In the genomic region with DNA sequence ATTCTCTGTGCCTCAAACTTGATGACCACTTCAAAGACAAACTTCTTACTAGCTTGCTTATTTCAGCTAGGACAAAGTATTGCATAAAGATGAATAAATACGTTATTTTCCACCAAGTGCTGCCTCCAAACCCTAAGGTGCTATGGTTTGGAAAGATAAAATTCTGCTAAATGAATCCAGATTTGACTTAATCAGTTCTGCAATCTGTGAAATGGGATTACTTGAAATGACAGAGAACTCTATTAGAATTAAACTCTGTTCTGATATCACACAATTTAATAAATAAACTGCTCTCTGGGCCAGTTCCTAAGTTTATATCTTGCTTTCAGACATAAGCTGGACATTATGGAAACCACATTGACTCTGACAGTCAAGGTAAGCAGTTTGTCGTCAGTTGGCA, we compare ENCODE assay signal across 38 cellular contexts.
"Had no signal": no experiment of that assay in that cellular context is flagged by ENCODE, and none has a peak within 500 bp of the region (broad histone marks: within the 10 kb centered on the region; RNA-seq: fewer than 3 reads in every experiment).

No MANE protein-coding gene starts in this region.

- H3K4me3 ChIP-seq: adrenal gland, ascending aorta, body of pancreas, breast epithelium, cardiac muscle cell had no signal

- H3K9me3 Mint-ChIP-seq: activated naive CD4-positive, alpha-beta T cell treated with anti-CD3 and anti-CD28 coated beads for 36 hours; activated naive CD4-positive, alpha-beta T cell treated with anti-CD3 and anti-CD28 coated beads, Interleukin-2, amount 10 ng/mL, durations not matched to agents 7 days and 5 days; activated naive CD8-positive, alpha-beta T cell treated with anti-CD3 and anti-CD28 coated beads for 36 hours; activated naive CD8-positive, alpha-beta T cell treated with anti-CD3 and anti-CD28 coated beads, Interleukin-2, amount 50 U/mL, for 24 hours; activated T-helper 1 cell treated with anti-CD3 and anti-CD28 coated beads, Interleukin-12 subunit alpha, Interleukin-12 subunit beta, Interleukin-2, Interleukin-4 antibody, amounts not matched to agents 30 ng/mL and 10 ng/mL and 1 ng/mL, durations not matched to agents 14 hours and 24 hours and 36 hours; activated T-helper 2 cell treated with anti-CD3 and anti-CD28 coated beads, Interferon-gamma antibody, Interleukin-2, Interleukin-4, amounts not matched to agents 10 μg/mL and 5 μg/mL and 100 μg/mL, durations not matched to agents 14 hours and 24 hours and 36 hours; brain; central memory CD8-positive, alpha-beta T cell had no signal

- H3K4me3 Mint-ChIP-seq: activated naive CD4-positive, alpha-beta T cell treated with anti-CD3 and anti-CD28 coated beads for 36 hours; activated naive CD4-positive, alpha-beta T cell treated with anti-CD3 and anti-CD28 coated beads, Interleukin-2, amount 10 ng/mL, durations not matched to agents 7 days and 5 days; activated naive CD4-positive, alpha-beta T cell treated with anti-CD3 and anti-CD28 coated beads, Interleukin-2, amount 50 U/mL, for 24 hours; activated naive CD8-positive, alpha-beta T cell; activated naive CD8-positive, alpha-beta T cell treated with anti-CD3 and anti-CD28 coated beads for 36 hours; activated naive CD8-positive, alpha-beta T cell treated with anti-CD3 and anti-CD28 coated beads, Interleukin-2, amount 10 ng/mL, durations not matched to agents 7 days and 5 days; activated naive CD8-positive, alpha-beta T cell treated with anti-CD3 and anti-CD28 coated beads, Interleukin-2, amount 50 U/mL, for 24 hours; activated T-cell treated with anti-CD3 and anti-CD28 coated beads, Interleukin-2, amount 50 U/mL, for 24 hours; activated T-cell treated with anti-CD3 and anti-CD28 coated beads, Interleukin-2, amount 50 U/mL, for 4 hours; activated T-cell treated with anti-CD3 and anti-CD28 coated beads, Interleukin-2, amount 50 U/mL, for 72 hours; activated T-helper 1 cell treated with anti-CD3 and anti-CD28 coated beads, Interleukin-12 subunit alpha, Interleukin-12 subunit beta, Interleukin-2, Interleukin-4 antibody, amounts not matched to agents 30 ng/mL and 10 ng/mL and 1 ng/mL, durations not matched to agents 14 hours and 24 hours and 36 hours; activated T-helper 17 cell treated with anti-CD3 and anti-CD28 coated beads, Interleukin-2, amount 50 U/mL, for 72 hours; brain; central memory CD8-positive, alpha-beta T cell had no signal

- DNase-seq: activated effector memory CD4-positive, alpha-beta T cell treated with anti-CD3 and anti-CD28 coated beads, Interleukin-2, amount 50 U/mL, for 16 hours; activated effector memory CD4-positive, alpha-beta T cell treated with Interleukin-2 at 50 U/mL for 16 hours; activated gamma-delta T cell; activated gamma-delta T cell treated with Interleukin-2 at 50 U/mL for 16 hours; activated naive CD4-positive, alpha-beta T cell; activated naive CD4-positive, alpha-beta T cell treated with anti-CD3 and anti-CD28 coated beads for 36 hours; activated naive CD4-positive, alpha-beta T cell treated with anti-CD3 and anti-CD28 coated beads, Interleukin-2, amount 10 ng/mL, durations not matched to agents 7 days and 5 days; activated naive CD4-positive, alpha-beta T cell treated with anti-CD3 and anti-CD28 coated beads, Interleukin-2, amount 50 U/mL, for 16 hours; activated naive CD4-positive, alpha-beta T cell treated with Interleukin-2 at 50 U/mL for 16 hours; activated naive CD8-positive, alpha-beta T cell treated with anti-CD3 and anti-CD28 coated beads for 36 hours; activated naive CD8-positive, alpha-beta T cell treated with anti-CD3 and anti-CD28 coated beads, Interleukin-2, amount 10 ng/mL, durations not matched to agents 7 days and 5 days; activated naive CD8-positive, alpha-beta T cell treated with anti-CD3 and anti-CD28 coated beads, Interleukin-2, amount 50 U/mL, for 24 hours; activated T-cell treated with anti-CD3 and anti-CD28 coated beads, Interleukin-2, amount 50 U/mL, for 1 hour; activated T-cell treated with anti-CD3 and anti-CD28 coated beads, Interleukin-2, amount 50 U/mL, for 24 hours; activated T-cell treated with anti-CD3 and anti-CD28 coated beads, Interleukin-2, amount 50 U/mL, for 4 hours; activated T-cell treated with anti-CD3 and anti-CD28 coated beads, Interleukin-2, amount 50 U/mL, for 48 hours; activated T-cell treated with anti-CD3 and anti-CD28 coated beads, Interleukin-2, amount 50 U/mL, for 72 hours; adrenal gland; amniotic stem cell; amygdala; anterior cingulate cortex; aorta; body of pancreas; brain microvascular endothelial cell; caudate nucleus; central memory CD4-positive, alpha-beta T cell; cerebellar nuclear complex had no signal

- H3K9me3 ChIP-seq: adrenal gland, ascending aorta, body of pancreas, breast epithelium had no signal

- H3K27ac ChIP-seq: adrenal gland, ascending aorta, body of pancreas, brain microvascular endothelial cell, breast epithelium, cardiac muscle cell had no signal

- H3K27ac Mint-ChIP-seq: activated naive CD4-positive, alpha-beta T cell treated with anti-CD3 and anti-CD28 coated beads for 36 hours; activated naive CD4-positive, alpha-beta T cell treated with anti-CD3 and anti-CD28 coated beads, Interleukin-2, amount 10 ng/mL, durations not matched to agents 7 days and 5 days; activated naive CD4-positive, alpha-beta T cell treated with anti-CD3 and anti-CD28 coated beads, Interleukin-2, amount 50 U/mL, for 24 hours; activated naive CD4-positive, alpha-beta T cell treated with anti-CD3 and anti-CD28 coated beads, Interleukin-2, amount 50 U/mL, for 72 hours; activated naive CD8-positive, alpha-beta T cell; activated naive CD8-positive, alpha-beta T cell treated with anti-CD3 and anti-CD28 coated beads for 36 hours; activated naive CD8-positive, alpha-beta T cell treated with anti-CD3 and anti-CD28 coated beads, Interleukin-2, amount 10 ng/mL, durations not matched to agents 7 days and 5 days; activated naive CD8-positive, alpha-beta T cell treated with anti-CD3 and anti-CD28 coated beads, Interleukin-2, amount 50 U/mL, for 24 hours; activated T-cell treated with anti-CD3 and anti-CD28 coated beads, Interleukin-2, amount 50 U/mL, for 24 hours; activated T-cell treated with anti-CD3 and anti-CD28 coated beads, Interleukin-2, amount 50 U/mL, for 72 hours; activated T-helper 1 cell treated with anti-CD3 and anti-CD28 coated beads, Interleukin-12 subunit alpha, Interleukin-12 subunit beta, Interleukin-2, Interleukin-4 antibody, amounts not matched to agents 30 ng/mL and 10 ng/mL and 1 ng/mL, durations not matched to agents 14 hours and 24 hours and 36 hours; activated T-helper 17 cell treated with anti-CD3 and anti-CD28 coated beads, Interleukin-2, amount 50 U/mL, for 72 hours; activated T-helper 2 cell treated with anti-CD3 and anti-CD28 coated beads, Interferon-gamma antibody, Interleukin-2, Interleukin-4, amounts not matched to agents 10 μg/mL and 5 μg/mL and 100 μg/mL, durations not matched to agents 14 hours and 24 hours and 36 hours; brain had no signal

- H3K27me3 Mint-ChIP-seq: activated naive CD4-positive, alpha-beta T cell treated with anti-CD3 and anti-CD28 coated beads, Interleukin-2, amount 10 ng/mL, durations not matched to agents 7 days and 5 days; activated naive CD8-positive, alpha-beta T cell treated with anti-CD3 and anti-CD28 coated beads, Interleukin-2, amount 10 ng/mL, durations not matched to agents 7 days and 5 days; activated naive CD8-positive, alpha-beta T cell treated with anti-CD3 and anti-CD28 coated beads, Interleukin-2, amount 50 U/mL, for 24 hours; activated T-cell treated with anti-CD3 and anti-CD28 coated beads, Interleukin-2, amount 50 U/mL, for 24 hours; brain; central memory CD8-positive, alpha-beta T cell had no signal

- ATAC-seq: activated naive CD4-positive, alpha-beta T cell treated with anti-CD3 and anti-CD28 coated beads, Interleukin-2, amount 50 U/mL, for 72 hours; activated naive CD8-positive, alpha-beta T cell treated with anti-CD3 and anti-CD28 coated beads, Interleukin-2, amount 50 U/mL, for 24 hours; activated T-cell treated with anti-CD3 and anti-CD28 coated beads, Interleukin-2, amount 50 U/mL, for 4 hours; activated T-cell treated with anti-CD3 and anti-CD28 coated beads, Interleukin-2, amount 50 U/mL, for 72 hours; activated T-helper 17 cell treated with anti-CD3 and anti-CD28 coated beads, Interleukin-2, amount 50 U/mL, for 72 hours; body of pancreas had no signal

- H3K4me1 ChIP-seq: adrenal gland, ascending aorta, body of pancreas, breast epithelium had no signal

- H3K4me1 Mint-ChIP-seq: activated naive CD4-positive, alpha-beta T cell treated with anti-CD3 and anti-CD28 coated beads, Interleukin-2, amount 10 ng/mL, durations not matched to agents 7 days and 5 days; activated naive CD4-positive, alpha-beta T cell treated with anti-CD3 and anti-CD28 coated beads, Interleukin-2, amount 50 U/mL, for 24 hours; activated naive CD8-positive, alpha-beta T cell treated with anti-CD3 and anti-CD28 coated beads for 36 hours; activated naive CD8-positive, alpha-beta T cell treated with anti-CD3 and anti-CD28 coated beads, Interleukin-2, amount 10 ng/mL, durations not matched to agents 7 days and 5 days; activated naive CD8-positive, alpha-beta T cell treated with anti-CD3 and anti-CD28 coated beads, Interleukin-2, amount 50 U/mL, for 24 hours; activated T-helper 17 cell treated with anti-CD3 and anti-CD28 coated beads, Interleukin-2, amount 50 U/mL, for 72 hours; central memory CD8-positive, alpha-beta T cell had no signal

- H3K36me3 ChIP-seq: adrenal gland, ascending aorta, brain microvascular endothelial cell, breast epithelium, cardiac muscle cell had no signal

- H3K36me3 Mint-ChIP-seq: activated naive CD4-positive, alpha-beta T cell treated with anti-CD3 and anti-CD28 coated beads, Interleukin-2, amount 10 ng/mL, durations not matched to agents 7 days and 5 days; activated naive CD4-positive, alpha-beta T cell treated with anti-CD3 and anti-CD28 coated beads, Interleukin-2, amount 50 U/mL, for 24 hours; activated naive CD4-positive, alpha-beta T cell treated with anti-CD3 and anti-CD28 coated beads, Interleukin-2, amount 50 U/mL, for 72 hours; activated naive CD8-positive, alpha-beta T cell; activated naive CD8-positive, alpha-beta T cell treated with anti-CD3 and anti-CD28 coated beads for 36 hours; activated naive CD8-positive, alpha-beta T cell treated with anti-CD3 and anti-CD28 coated beads, Interleukin-2, amount 10 ng/mL, durations not matched to agents 7 days and 5 days; brain had no signal

- H3K27me3 ChIP-seq: adrenal gland, ascending aorta, body of pancreas, brain microvascular endothelial cell, breast epithelium, cardiac muscle cell had no signal
